8 cellular contexts compared by ENCODE assay signal in the genomic region with DNA sequence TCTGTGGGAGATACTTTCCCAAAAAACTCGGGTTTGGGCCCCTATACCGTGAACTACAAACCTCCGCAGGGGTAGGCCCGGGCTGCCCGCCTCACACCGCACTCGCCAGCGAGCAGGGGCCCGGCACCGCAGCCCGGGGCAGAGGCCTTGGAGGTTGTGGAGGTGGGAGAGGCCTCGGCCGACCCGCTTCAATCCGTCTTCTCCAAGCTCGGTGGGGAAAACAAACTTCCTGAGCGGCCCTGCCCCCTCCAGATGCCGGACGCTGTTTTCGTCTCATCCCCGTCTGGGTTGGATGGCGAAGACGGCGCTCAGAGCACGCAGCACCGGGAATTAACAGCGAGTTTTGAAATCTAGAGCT. TPM values are rescaled to one million over a fixed set of nuclear protein-coding genes. Genes with fewer than 3 reads are reported as not detected.
DNase-seq lines count a peak whose midpoint lies in the region; ATAC-seq, FAIRE-seq and TF ChIP-seq lines count a peak whose summit lies in the region.

No MANE protein-coding gene starts in this region.

- H3K4me1 ChIP-seq in SJSA1 (replicated peaks) (peaks cover 21% of the 10 kb centered on the region), keratinocyte (ENCODE audit: control insufficient read depth, extremely low read depth, insufficient read depth, low read length) (peaks cover 18% of the 10 kb centered on the region)

- peak overlapping the region; percentile 97 for H3K4me2 ChIP-seq in keratinocyte (ENCODE audit: control insufficient read depth, extremely low read depth, insufficient read depth, low read depth, low read length)

- DNase-seq in SHP77 treated with DMSO at 0.1 percent for 48 hours (lab: John Stamatoyannopoulos, UW) = peak; percentile 11
- no peak for DNase-seq in SHP77 (lab: John Stamatoyannopoulos, UW)
- peak in 1 of 2 experiments; percentile 49 for DNase-seq in SJSA1 (ENCODE audit: low read depth in 1 of 2, low spot score in 2 of 2)
- DNase-seq in astrocyte of the spinal cord (ENCODE audit: low read depth, low spot score) = no peak
- no peak for DNase-seq in keratinocyte (ENCODE audit: low read depth, low spot score)
- DNase-seq in stimulated activated CD4-positive, alpha-beta T cell treated with anti-CD3 and anti-CD28 coated beads, Interleukin-4, amount 100 ng/mL, for 4 hours = peak; percentile 10 to 32
- no peak for DNase-seq in NCI-H1436 (lab: John Stamatoyannopoulos, UW)

- dilution Hi-C loops in keratinocyte (cut with MboI; ENCODE audit: extremely low pct_ligation_motif_present, low sequenced_read_pairs) = no loop called here

- H4K20me1 ChIP-seq in keratinocyte (ENCODE audit: control insufficient read depth, extremely low read depth, insufficient read depth, low read length) = no peaks in the 10 kb centered on the region

- peaks cover 6% of the 10 kb centered on the region; the same call in 1 of the 2 replicates for H3K36me3 ChIP-seq in SJSA1
- H3K36me3 ChIP-seq in keratinocyte (ENCODE audit: control insufficient read depth in 2 of 2, extremely low read depth in 1 of 2, insufficient read depth in 2 of 2, low read length in 2 of 2) = no peaks in the 10 kb centered on the region

- ATAC-seq in HG02981 (IDR thresholded peaks at IDR 0.05; ENCODE audit: unreplicated experiment) = peak; percentile 18

- H3K9me3 ChIP-seq in SJSA1 (replicated peaks) (no peaks in the 10 kb centered on the region), keratinocyte (ENCODE audit: control insufficient read depth, low read depth, low read length) (no peaks in the 10 kb centered on the region)

- in situ Hi-C loops in astrocyte of the spinal cord (cut with HindIII; ENCODE audit: low sequenced_read_pairs) = no loop called here

- H2AFZ ChIP-seq in keratinocyte (ENCODE audit: control insufficient read depth, low read length) = peak overlapping the region; percentile 92

- no peak for FAIRE-seq in keratinocyte (lab: Jason Lieb, UNC)

- TF ChIP-seq CTCF in astrocyte of the spinal cord (IDR thresholded peaks at IDR 0.05; ENCODE audit: low read depth, low read length) (no peak), keratinocyte (optimal IDR thresholded peaks at IDR 0.05 in 1 of 3, IDR thresholded peaks at IDR 0.05 in 1 of 3, conservative IDR thresholded peaks at IDR 0.05 in 1 of 3; ENCODE audit: extremely low read depth in 1 of 3, insufficient read depth in 2 of 3, low read length in 3 of 3) (no peak)

- peak overlapping the region; percentile 76 for H3K9ac ChIP-seq in keratinocyte (ENCODE audit: control insufficient read depth, extremely low read depth, insufficient read depth, low read length)

- H3K27me3 ChIP-seq in SJSA1 (replicated peaks) (no peaks in the 10 kb centered on the region), keratinocyte (ENCODE audit: control insufficient read depth, extremely low read depth, insufficient read depth, low read length) (no peaks in the 10 kb centered on the region)

- H3K27ac ChIP-seq in SJSA1 (peak overlapping the region; percentile 62), keratinocyte (ENCODE audit: control insufficient read depth, insufficient read depth, low read length) (peak overlapping the region; percentile 73)

- no peaks in the 10 kb centered on the region for H3K9me1 ChIP-seq in keratinocyte (ENCODE audit: control insufficient read depth, extremely low read depth, insufficient read depth, low read length)

- H3K4me3 ChIP-seq in SJSA1 (peak overlapping the region; percentile 67), astrocyte of the spinal cord (ENCODE audit: low read depth, low read length) (peak overlapping the region; percentile 77), keratinocyte (ENCODE audit: control insufficient read depth in 2 of 3, extremely low read depth in 1 of 3, insufficient read depth in 2 of 3, low read depth in 1 of 3, low read length in 3 of 3) (peak overlapping the region; percentile 71 to 87 (median 76))

- peaks cover 10% of the 10 kb centered on the region for H3K79me2 ChIP-seq in keratinocyte (ENCODE audit: control insufficient read depth, insufficient read depth, low read length)

RNA-seq across cellular contexts. Expression of gene MCUB, which starts 0.4 kb away (rescaled TPM):
- total RNA-seq in SJSA1 (2014; rRNA removed; shearing (Covaris generic)) = 46.5 and 100 TPM in 2 replicates
- polyA plus RNA-seq in keratinocyte = 13.1 to 20.6 TPM (median 20.3 TPM) in 3 replicates
- polyA plus RNA-seq in keratinocyte (2011; ENCODE audit: low read depth) = 1.4 TPM
- 11.6 and 13.6 TPM in 2 replicates for polyA plus RNA-seq in keratinocyte (2011; cell fraction: cytosol; rRNA removed)
- 4.7 and 5.7 TPM in 2 replicates for polyA plus RNA-seq in keratinocyte (2011; cell fraction: nucleus; rRNA removed)
- polyA plus RNA-seq in keratinocyte (2012; ENCODE audit: low replicate concordance) = 3.7 and 21.5 TPM in 2 replicates
- 1.3 to 18.9 TPM (median 10.1 TPM) in 3 replicates for polyA minus RNA-seq in keratinocyte
- polyA minus RNA-seq in keratinocyte (2011; cell fraction: cytosol; rRNA and poly(A)+ RNA removed) = 7.5 TPM
- 3.6 and 4.6 TPM in 2 replicates for polyA minus RNA-seq in keratinocyte (2011; cell fraction: nucleus; rRNA and poly(A)+ RNA removed)

Comparison
In these comparisons a context has a peak if more than half of its experiments do, and no peak if none do; other contexts are left out.
1. DNase-seq: peak in SHP77 treated with DMSO at 0.1 percent for 48 hours (single experiment) and stimulated activated CD4-positive, alpha-beta T cell treated with anti-CD3 and anti-CD28 coated beads, Interleukin-4, amount 100 ng/mL, for 4 hours (2 of 2); none in SHP77 (0 of 2), astrocyte of the spinal cord (single experiment), keratinocyte (single experiment) and NCI-H1436 (single experiment).
2. Peak in every context shown above with its lines, with median percentiles within 50 percentile points of each other: H3K4me3 ChIP-seq.